Comparison of ENCODE assay signal across 11 cellular contexts in the genomic region with DNA sequence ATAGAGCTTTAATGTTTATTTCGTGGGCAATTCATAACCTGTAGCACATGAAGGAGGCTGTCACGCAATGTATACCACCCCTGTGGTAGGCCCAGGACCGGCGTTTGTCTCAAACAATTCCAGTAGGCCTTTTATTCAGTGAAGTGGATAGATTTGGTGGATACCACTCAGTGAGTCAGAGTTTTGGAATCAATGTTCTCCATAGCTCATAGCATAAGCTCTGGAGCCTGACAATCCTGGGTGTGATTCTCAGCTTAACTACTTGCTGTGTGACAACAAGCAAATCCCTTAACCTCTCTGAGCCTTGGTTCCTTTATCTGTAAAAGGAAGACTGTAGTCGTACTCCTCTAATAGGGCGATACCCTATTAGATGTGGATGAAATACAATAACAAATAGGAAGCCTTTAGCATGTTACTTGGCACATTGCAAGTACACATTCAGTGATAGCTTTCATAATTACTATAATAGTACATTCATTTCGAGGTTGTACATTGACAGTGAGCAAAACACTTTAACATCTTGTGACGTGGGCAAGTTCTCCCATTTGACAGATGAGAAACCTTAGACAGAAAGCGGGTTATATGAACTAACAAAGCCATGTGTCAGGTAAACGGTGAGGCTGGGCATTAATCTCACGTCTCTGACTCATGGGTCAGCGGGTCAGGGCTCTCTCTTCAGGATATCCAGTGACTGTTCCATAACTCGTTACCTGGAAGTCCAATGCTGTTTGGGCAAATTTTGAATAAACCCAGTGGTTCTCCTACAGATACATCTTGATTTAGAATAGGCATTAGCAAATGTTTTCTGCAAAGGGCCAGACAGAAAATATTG.
DNase-seq lines count a peak whose midpoint lies in the region; TF ChIP-seq lines count a peak whose summit lies in the region.
"Had no signal": no experiment of that assay in that cellular context is flagged by ENCODE, and none has a peak within 500 bp of the region (broad histone marks: within the 10 kb centered on the region; RNA-seq: fewer than 3 reads in every experiment).

No MANE protein-coding gene starts in this region.

- no peak overlapping the region for H3K4me3 Mint-ChIP-seq in MCF 10A (ENCODE audit: unreplicated experiment)
- H3K4me3 Mint-ChIP-seq: natural killer cell had no signal

- TF ChIP-seq CTCF in MCF 10A (IDR thresholded peaks at IDR 0.05; ENCODE audit: unreplicated experiment) (no peak), breast epithelium (IDR thresholded peaks at IDR 0.05) (no peak), VCaP (conservative IDR thresholded peaks at IDR 0.05) (no peak), fibroblast of the aortic adventitia (IDR thresholded peaks at IDR 0.05; ENCODE audit: insufficient read depth, low read length) (no peak), OCI-LY7 (conservative IDR thresholded peaks at IDR 0.05; ENCODE audit: low read length) (no peak)

- no peaks in the 10 kb centered on the region for H3K9me2 ChIP-seq in OCI-LY7 (ENCODE audit: insufficient read depth, low read length)

- intact Hi-C loops in MCF 10A (cut with micrococcal nuclease): no loop called here
- intact Hi-C loops in breast epithelium (cut with DNase I; ENCODE audit: low total_unique reads): no loop called here
- intact Hi-C loops in OCI-LY7 (cut with micrococcal nuclease; ENCODE audit: unreplicated experiment): no loop called here

- BruUV-seq in MCF 10A (replicated peaks; lab: Mats Ljungman, UMichigan) (no TSS peak), OCI-LY7 (replicated peaks; lab: Mats Ljungman, UMichigan) (no TSS peak)

- H2AFZ ChIP-seq in OCI-LY7 (ENCODE audit: low read length): no peak overlapping the region

- H3K36me3 ChIP-seq in breast epithelium: no peaks in the 10 kb centered on the region
- peaks cover 58% of the 10 kb centered on the region for H3K36me3 ChIP-seq in OCI-LY7 (ENCODE audit: insufficient read depth, low read length)

- H3K4me1 ChIP-seq in breast epithelium (no peaks in the 10 kb centered on the region), OCI-LY7 (ENCODE audit: insufficient read depth, low read length, poor library complexity, severe bottlenecking) (peaks cover 15% of the 10 kb centered on the region)

- H3K9me3 ChIP-seq in breast epithelium (no peaks in the 10 kb centered on the region), OCI-LY7 (ENCODE audit: low read length) (no peaks in the 10 kb centered on the region)

- no peaks in the 10 kb centered on the region for H3K27me3 ChIP-seq in breast epithelium

- CTCF ChIA-PET in MCF 10A (lab: Yijun Ruan, JAX) (interaction anchor here (0.8 kb wide), 1 partner anchor 18 kb away, joined by 3 read pairs; no protein-coding TSS in a partner anchor), OCI-LY7 (lab: Charles Lee; ENCODE audit: unreplicated experiment) (no interaction called here)

- no peak for TF ChIP-seq POLR2A in breast epithelium (IDR thresholded peaks at IDR 0.05)

- H3K27me3 Mint-ChIP-seq in MCF 10A (ENCODE audit: insufficient read depth, unreplicated experiment): no peaks in the 10 kb centered on the region

- no peak overlapping the region for H3K4me2 ChIP-seq in OCI-LY7 (ENCODE audit: low read length)

- H3K27ac Mint-ChIP-seq in MCF 10A (ENCODE audit: low read depth, unreplicated experiment): no peak overlapping the region
- H3K27ac Mint-ChIP-seq: natural killer cell had no signal

- peaks cover 14% of the 10 kb centered on the region for H3K4me1 Mint-ChIP-seq in MCF 10A (ENCODE audit: insufficient read depth, unreplicated experiment)

- POLR2A ChIA-PET in MCF 10A (lab: Yijun Ruan, JAX): interaction anchor here (0.8 to 2.0 kb wide), 3 partner anchors 10 to 25 kb away, joined by 3 to 6 read pairs (median 5); no protein-coding TSS in a partner anchor
- POLR2A ChIA-PET in OCI-LY7 (lab: Charles Lee): interaction anchor here (0.7 to 1.2 kb wide), 3 partner anchors 35 to 170 kb away, joined by 3 to 4 read pairs (median 3); no protein-coding TSS in a partner anchor

- H3K4me3 ChIP-seq in breast epithelium: no peak overlapping the region
- no peak overlapping the region for H3K4me3 ChIP-seq in fibroblast of the aortic adventitia (ENCODE audit: low read depth, low read length)
- no peak overlapping the region for H3K4me3 ChIP-seq in OCI-LY7 (ENCODE audit: low read depth, low read length, poor library complexity, severe bottlenecking)

- DNase-seq in MCF 10A (ENCODE audit: unreplicated experiment): peak; percentile 52
- DNase-seq in breast epithelium (ENCODE audit: low spot score in 2 of 2): no peak
- DNase-seq in fibroblast of the aortic adventitia (ENCODE audit: low read depth): peak; percentile 64
- DNase-seq in central memory CD4-positive, alpha-beta T cell: no peak
- DNase-seq in HuH-7.5 (ENCODE audit: low spot score): no peak
- no peak for DNase-seq in OCI-LY7 (ENCODE audit: low spot score)
- DNase-seq in occipital lobe (lab: John Stamatoyannopoulos, UW): no peak
- DNase-seq: islet precursor cell, natural killer cell, NCI-H526 treated with DMSO at 0.1 percent for 48 hours had no signal

- H3K27ac ChIP-seq in breast epithelium: peak overlapping the region in 1 of 2 donors; percentile 25
- H3K27ac ChIP-seq in VCaP: peak overlapping the region; percentile 84
- H3K27ac ChIP-seq in OCI-LY7 (ENCODE audit: low read depth, low read length, poor library complexity, severe bottlenecking): no peak overlapping the region

- peaks cover 17% of the 10 kb centered on the region for H3K36me3 Mint-ChIP-seq in MCF 10A (ENCODE audit: insufficient read depth, unreplicated experiment)
- H3K36me3 Mint-ChIP-seq: natural killer cell had no signal

- 0 out of 2 replicates have a peak, but pooled peaks cover 6% of the 10 kb centered on the region for H4K20me1 ChIP-seq in OCI-LY7 (ENCODE audit: insufficient read depth, low read length)

- peaks cover 97% of the 10 kb centered on the region for H3K79me2 ChIP-seq in OCI-LY7 (ENCODE audit: insufficient read depth, low read depth, low read length)

- H3K9me3 Mint-ChIP-seq in MCF 10A (ENCODE audit: unreplicated experiment): no peaks in the 10 kb centered on the region
- H3K9me3 Mint-ChIP-seq: natural killer cell had no signal

Comparison
In these comparisons a context has a peak if more than half of its experiments do, and no peak if none do; other contexts are left out.
1. DNase-seq: peak in MCF 10A (single experiment) and fibroblast of the aortic adventitia (single experiment); none in breast epithelium (0 of 2), central memory CD4-positive, alpha-beta T cell (single experiment), HuH-7.5 (single experiment), OCI-LY7 (single experiment) and occipital lobe (single experiment).